Comparison of ENCODE assay signal across 12 cellular contexts in genomic region chr6:111614833-111615582, GRCh38. TPM values are rescaled to one million over a fixed set of nuclear protein-coding genes. Genes with fewer than 3 reads are reported as not detected.
DNase-seq lines count a peak whose midpoint lies in the region; ATAC-seq and TF ChIP-seq lines count a peak whose summit lies in the region.
"Had no signal": no experiment of that assay in that cellular context is flagged by ENCODE, and none has a peak within 500 bp of the region (broad histone marks: within the 10 kb centered on the region; RNA-seq: fewer than 3 reads in every experiment).

No MANE protein-coding gene starts in this region.

- intact Hi-C loops in gastrocnemius medialis (cut with DNase I; ENCODE audit: low total_unique reads) = no loop called here

- DNase-seq in HEK293T (ENCODE audit: extremely low spot score) = peak; percentile 72
- DNase-seq in NCI-H69 (lab: John Stamatoyannopoulos, UW) = peak; percentile 77
- DNase-seq in erythroblast (lab: John Stamatoyannopoulos, UW) = peak; percentile 80 to 81
- DNase-seq in gastrocnemius medialis = peak in 1 of 2 donors; percentile 16
- DNase-seq in osteocyte (ENCODE audit: extremely low spot score, unreplicated experiment) = no peak
- DNase-seq in stimulated activated CD4-positive, alpha-beta T cell treated with anti-CD3 and anti-CD28 coated beads, Interleukin-12 subunit alpha, Interleukin-12 subunit beta, amount 100 ng/mL, for 4 hours = no peak
- DNase-seq: anterior cingulate cortex, Kasumi-1, NCI-H526, T-cell, testis had no signal

- no peak overlapping the region for H3K4me3 ChIP-seq in gastrocnemius medialis
- H3K4me3 ChIP-seq: testis had no signal

- TF ChIP-seq POLR2A in erythroblast (IDR thresholded peaks at IDR 0.05; ENCODE audit: low read length) = no peak
- TF ChIP-seq POLR2A in gastrocnemius medialis (IDR thresholded peaks at IDR 0.05) = no peak

- no peaks in the 10 kb centered on the region for H3K27me3 ChIP-seq in gastrocnemius medialis
- H3K27me3 ChIP-seq: testis had no signal

- no peaks in the 10 kb centered on the region for H3K4me1 Mint-ChIP-seq in osteocyte (ENCODE audit: unreplicated experiment)
- H3K4me1 Mint-ChIP-seq: T-cell had no signal

- POLR2A ChIA-PET in HEK293T (lab: Yijun Ruan, JAX) = interaction anchor here (0.8 kb wide), 1 partner anchor 356 kb away, joined by 3 read pairs; a partner anchor contains a TSS

- peak overlapping the region; percentile 51 to 79 (median 67) for H3K27ac ChIP-seq in gastrocnemius medialis
- H3K27ac ChIP-seq: testis had no signal

- no peaks in the 10 kb centered on the region for H3K9me3 ChIP-seq in gastrocnemius medialis
- H3K9me3 ChIP-seq: testis had no signal

- H3K27me3 Mint-ChIP-seq in osteocyte (ENCODE audit: unreplicated experiment) = no peaks in the 10 kb centered on the region

- in situ Hi-C loops in gastrocnemius medialis (cut with MboI; ENCODE audit: low sequenced_read_pairs in 4 of 4) = no loop called here

- H3K9me3 Mint-ChIP-seq in osteocyte (ENCODE audit: unreplicated experiment) = peaks cover 3% of the 10 kb centered on the region

- no peak overlapping the region for H3K4me3 Mint-ChIP-seq in osteocyte (ENCODE audit: unreplicated experiment)
- H3K4me3 Mint-ChIP-seq: T-cell had no signal

- TF ChIP-seq CTCF in gastrocnemius medialis (IDR thresholded peaks at IDR 0.05 in 4 of 5, conservative IDR thresholded peaks at IDR 0.05 in 1 of 5) (no peak), osteocyte (IDR thresholded peaks at IDR 0.05) (no peak)

- no peak for ATAC-seq in gastrocnemius medialis
- ATAC-seq in HG02588 (IDR thresholded peaks at IDR 0.05; ENCODE audit: unreplicated experiment) = no peak
- ATAC-seq: T-cell had no signal

- no peaks in the 10 kb centered on the region for H3K36me3 ChIP-seq in gastrocnemius medialis

- H3K4me1 ChIP-seq in gastrocnemius medialis = peaks cover 15% of the 10 kb centered on the region in 2 donors
- H3K4me1 ChIP-seq: testis had no signal

- CTCF ChIA-PET in HEK293T (lab: Yijun Ruan, JAX) = interaction anchor here (0.6 to 1.2 kb wide), 3 partner anchors 9 to 112 kb away, joined by 3 read pairs; partner anchors contain the start of gene TRAF3IP2

- no peak overlapping the region for H3K27ac Mint-ChIP-seq in osteocyte (ENCODE audit: unreplicated experiment)
- H3K27ac Mint-ChIP-seq: T-cell had no signal

- no peaks in the 10 kb centered on the region for H3K36me3 Mint-ChIP-seq in osteocyte (ENCODE audit: unreplicated experiment)

TF ChIP-seq in HEK293T, 16 proteins besides CTCF, POLR2A, EP300 and RAD21:
- TF ChIP-seq TARDBP (IDR thresholded peaks at IDR 0.05) (no peak), SUZ12 (IDR thresholded peaks at IDR 0.05) (no peak), NFRKB (IDR thresholded peaks at IDR 0.05) (no peak), PKNOX1 (IDR thresholded peaks at IDR 0.05) (peak; percentile 90)
TF ChIP-seq in HEK293T: peak in this region for 1.

RNA-seq across cellular contexts. Expression of gene TRAF3IP2, which starts 9.3 kb away (rescaled TPM):
- 10 to 100 TPM; 11.0 to 31.1 (median 17.3) TPM for total RNA-seq in gastrocnemius medialis
- 10.5 and 12.8 TPM in 2 replicates for total RNA-seq in osteocyte

Comparison
In these comparisons a context has a peak if more than half of its experiments do, and no peak if none do; other contexts are left out.
1. DNase-seq: peak in HEK293T (single experiment), NCI-H69 (single experiment) and erythroblast (2 of 2); none in osteocyte (single experiment) and stimulated activated CD4-positive, alpha-beta T cell treated with anti-CD3 and anti-CD28 coated beads, Interleukin-12 subunit alpha, Interleukin-12 subunit beta, amount 100 ng/mL, for 4 hours (single experiment).